ENCODE assay signal across 20 cellular contexts in the genomic region with DNA sequence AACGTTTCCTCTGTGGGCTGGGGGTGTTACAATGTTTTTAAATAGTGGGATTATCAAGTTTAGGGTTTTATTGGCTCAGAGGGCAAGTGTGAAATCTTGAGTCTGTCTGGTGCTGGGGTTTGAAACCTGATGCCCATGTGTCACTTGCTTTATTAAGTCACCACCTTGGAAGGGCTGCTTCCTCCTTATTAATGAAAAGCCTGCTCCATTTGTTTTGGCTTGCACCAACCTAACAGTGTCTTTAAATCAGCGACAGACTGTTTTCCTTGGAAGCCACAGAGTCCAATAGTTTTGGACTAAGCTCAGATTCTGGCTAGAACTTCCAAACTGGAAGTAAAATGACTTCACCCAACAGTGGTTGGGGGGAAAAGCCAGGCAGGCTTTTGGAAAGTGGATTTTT. TPM values are rescaled to one million over a fixed set of nuclear protein-coding genes. Genes with fewer than 3 reads are reported as not detected.
DNase-seq lines count a peak whose midpoint lies in the region; ATAC-seq and TF ChIP-seq lines count a peak whose summit lies in the region.
"Had no signal": no experiment of that assay in that cellular context is flagged by ENCODE, and none has a peak within 500 bp of the region (broad histone marks: within the 10 kb centered on the region; RNA-seq: fewer than 3 reads in every experiment).

No MANE protein-coding gene starts in this region.

- no peak overlapping the region for H3K4me3 ChIP-seq in AG10803 (ENCODE audit: low read length)
- no peak overlapping the region for H3K4me3 ChIP-seq in Peyer's patch
- H3K4me3 ChIP-seq in brain microvascular endothelial cell (ENCODE audit: low read depth, low read length), result no peak overlapping the region
- H3K4me3 ChIP-seq: body of pancreas, coronary artery, K562, lung, pancreas, sigmoid colon had no signal

- H3K36me3 ChIP-seq in Peyer's patch (no peaks in the 10 kb centered on the region), brain microvascular endothelial cell (replicated peaks) (no peaks in the 10 kb centered on the region)
- H3K36me3 ChIP-seq: pancreas, sigmoid colon had no signal

- TF ChIP-seq CTCF in AG10803 (conservative IDR thresholded peaks at IDR 0.05; ENCODE audit: low read length) (no peak), Peyer's patch (IDR thresholded peaks at IDR 0.05) (no peak), brain microvascular endothelial cell (IDR thresholded peaks at IDR 0.05; ENCODE audit: low read depth, low read length, missing control alignments) (no peak)

- DNase-seq in AG10803 (ENCODE audit: low read depth) (peak; percentile 51), M059J (ENCODE audit: low read depth) (peak; percentile 34), astrocyte of the hippocampus (ENCODE audit: low read depth, low spot score) (peak; percentile 76), left kidney (ENCODE audit: low read depth, low spot score) (peak; percentile 6), Peyer's patch (no peak), brain microvascular endothelial cell (no peak)
- DNase-seq in stimulated activated CD4-positive, alpha-beta T cell treated with anti-CD3 and anti-CD28 coated beads, Interleukin-12 subunit alpha, Interleukin-12 subunit beta, amount 100 ng/mL, for 4 hours, result no peak
- DNase-seq: body of pancreas; naive thymus-derived CD4-positive, alpha-beta T cell; NCI-H1694 treated with DMSO at 0.1 percent for 48 hours; NCI-H510A; pancreas; sigmoid colon had no signal

- in situ Hi-C loops in brain microvascular endothelial cell (cut with HindIII; ENCODE audit: low pct_ligation_motif_present, low sequenced_read_pairs), result no loop called here

- ATAC-seq in HG02840 (IDR thresholded peaks at IDR 0.05; ENCODE audit: low FRiP score, unreplicated experiment), result no peak
- ATAC-seq: body of pancreas; K562; naive thymus-derived CD4-positive, alpha-beta T cell; pancreas; stimulated activated effector memory CD8-positive, alpha-beta T cell treated with anti-CD3 and anti-CD28 coated beads, Interleukin-12 subunit alpha, Interleukin-12 subunit beta, amount 100 ng/mL, for 72 hours had no signal

- H3K9me3 ChIP-seq in Peyer's patch, result no peaks in the 10 kb centered on the region
- H3K9me3 ChIP-seq: body of pancreas, pancreas, sigmoid colon had no signal

- no peaks in the 10 kb centered on the region for H3K4me1 ChIP-seq in Peyer's patch
- H3K4me1 ChIP-seq: body of pancreas, pancreas had no signal

- H3K27me3 ChIP-seq in Peyer's patch (no peaks in the 10 kb centered on the region), brain microvascular endothelial cell (replicated peaks) (no peaks in the 10 kb centered on the region)
- H3K27me3 ChIP-seq: body of pancreas, pancreas, sigmoid colon had no signal

- no peak for TF ChIP-seq POLR2A in Peyer's patch (IDR thresholded peaks at IDR 0.05)

- no peak overlapping the region for H3K27ac ChIP-seq in Peyer's patch
- H3K27ac ChIP-seq in brain microvascular endothelial cell, result no peak overlapping the region
- H3K27ac ChIP-seq: body of pancreas, C4-2B, coronary artery, pancreas, sigmoid colon had no signal

RNA-seq across cellular contexts. Expression of gene PALM2AKAP2, which starts 10.7 kb away (rescaled TPM):
- total RNA-seq in M059J (2014; rRNA removed; shearing (Covaris generic)), result 3.7 and 7.7 TPM in 2 replicates
- total RNA-seq in Peyer's patch, result 1 to 10 TPM in 2 of 4 donors, not detected in 2; 1.9 to 3.3 TPM
- total RNA-seq: G401; K562; naive thymus-derived CD4-positive, alpha-beta T cell had no signal

Comparison
In these comparisons a context has a peak if more than half of its experiments do, and no peak if none do; other contexts are left out.
1. DNase-seq: peak in AG10803 (single experiment), M059J (single experiment), astrocyte of the hippocampus (single experiment) and left kidney (single experiment); none in Peyer's patch (0 of 3), stimulated activated CD4-positive, alpha-beta T cell treated with anti-CD3 and anti-CD28 coated beads, Interleukin-12 subunit alpha, Interleukin-12 subunit beta, amount 100 ng/mL, for 4 hours (single experiment) and brain microvascular endothelial cell (single experiment).